ENCODE assay signal across 13 cellular contexts in genomic region chr1:222387020-222387816, GRCh38.
DNase-seq lines count a peak whose midpoint lies in the region; ATAC-seq and TF ChIP-seq lines count a peak whose summit lies in the region.
"Had no signal": no experiment of that assay in that cellular context is flagged by ENCODE, and none has a peak within 500 bp of the region (broad histone marks: within the 10 kb centered on the region; RNA-seq: fewer than 3 reads in every experiment).

No MANE protein-coding gene starts in this region.

- CTCF ChIA-PET in Panc1 (lab: Charles Lee): no interaction called here

- H3K27ac ChIP-seq in Panc1 (ENCODE audit: low read length) (no peak overlapping the region), foreskin keratinocyte (no peak overlapping the region)
- H3K27ac ChIP-seq: left ventricle myocardium inferior, uterus had no signal

- POLR2A ChIA-PET in Panc1 (lab: Charles Lee): no interaction called here

- ATAC-seq in Panc1 (no peak), foreskin keratinocyte (no peak), GM19035 (IDR thresholded peaks at IDR 0.05; ENCODE audit: unreplicated experiment) (no peak), HG02798 (IDR thresholded peaks at IDR 0.05; ENCODE audit: poor library complexity, unreplicated experiment) (no peak)
- ATAC-seq: activated naive CD4-positive, alpha-beta T cell treated with anti-CD3 and anti-CD28 coated beads, Interleukin-2, amount 50 U/mL, for 72 hours had no signal

- H3K36me3 ChIP-seq in Panc1 (ENCODE audit: control insufficient read depth, insufficient read depth, low read length): no peaks in the 10 kb centered on the region
- H3K36me3 ChIP-seq: left ventricle myocardium inferior, uterus had no signal

- TF ChIP-seq CTCF in GM20000 (IDR thresholded peaks at IDR 0.05; ENCODE audit: extremely low read depth, missing control alignments): peak; percentile 1
- TF ChIP-seq CTCF in Panc1 (IDR thresholded peaks at IDR 0.05): peak; percentile 16; the same call in 1 of the 2 replicates
- TF ChIP-seq CTCF in foreskin keratinocyte (conservative IDR thresholded peaks at IDR 0.05): peak; percentile 40

- H3K4me1 ChIP-seq in Panc1 (ENCODE audit: control insufficient read depth, insufficient read depth, low read length) (no peaks in the 10 kb centered on the region), foreskin keratinocyte (no peaks in the 10 kb centered on the region)
- H3K4me1 ChIP-seq: left ventricle myocardium inferior, uterus had no signal

- intact Hi-C loops in Panc1 (cut with micrococcal nuclease; ENCODE audit: unreplicated experiment): no loop called here

- in situ Hi-C loops in Panc1 (cut with HindIII; ENCODE audit: low pct_unique_long_range_greater_than_20kb, low sequenced_read_pairs): no loop called here

- H3K9me3 ChIP-seq in Panc1 (ENCODE audit: control insufficient read depth, insufficient read depth, low read depth, low read length): no peaks in the 10 kb centered on the region
- H3K9me3 ChIP-seq: uterus had no signal

- H3K4me3 ChIP-seq in Panc1 (ENCODE audit: low read depth in 2 of 2, low read length in 2 of 2): no peak overlapping the region
- H3K4me3 ChIP-seq: left ventricle myocardium inferior, uterus had no signal

- BruUV-seq in Panc1 (replicated peaks; lab: Mats Ljungman, UMichigan): no TSS peak

- no peaks in the 10 kb centered on the region for H3K27me3 ChIP-seq in Panc1 (ENCODE audit: control insufficient read depth, insufficient read depth, low read length)
- no peaks in the 10 kb centered on the region for H3K27me3 ChIP-seq in foreskin keratinocyte
- H3K27me3 ChIP-seq: uterus had no signal

- DNase-seq in COLO668 (lab: John Stamatoyannopoulos, UW; ENCODE audit: unreplicated experiment) (peak; percentile 16), GM20000 (ENCODE audit: low spot score) (no peak), Panc1 (ENCODE audit: low read depth, low spot score) (peak; percentile 2), foreskin keratinocyte (peak in 1 of 2 donors; percentile 12), OCI-M2 (lab: John Stamatoyannopoulos, UW; ENCODE audit: unreplicated experiment) (no peak), nucleus accumbens (lab: John Stamatoyannopoulos, UW) (no peak)
- DNase-seq: activated CD4-positive, alpha-beta T cell treated with anti-CD3 and anti-CD28 coated beads, Interleukin-2, amount 10 ng/mL, durations not matched to agents 24 days and 14 days; left ventricle myocardium inferior; MV-4-11; uterus had no signal

Comparison
In these comparisons a context has a peak if more than half of its experiments do, and no peak if none do; other contexts are left out.
1. DNase-seq: peak in COLO668 (single experiment) and Panc1 (single experiment); none in GM20000 (single experiment), OCI-M2 (single experiment) and nucleus accumbens (0 of 56).
2. Peak in every context shown above with its lines, with median percentiles within 50 percentile points of each other: CTCF ChIP-seq.